ENCODE assay signal across 8 cellular contexts in genomic region chr6:29943053-29943966, GRCh38. TPM values are rescaled to one million over a fixed set of nuclear protein-coding genes. Genes with fewer than 3 reads are reported as not detected.
DNase-seq lines count a peak whose midpoint lies in the region; ATAC-seq and TF ChIP-seq lines count a peak whose summit lies in the region.

No MANE protein-coding gene starts in this region.

- H3K36me3 ChIP-seq in Panc1 (ENCODE audit: control insufficient read depth, insufficient read depth, low read length) (no peaks in the 10 kb centered on the region), ectodermal cell (ENCODE audit: control insufficient read depth, insufficient read depth, low read length) (no peaks in the 10 kb centered on the region)

- H3K4me1 Mint-ChIP-seq in activated CD4-positive, alpha-beta T cell treated with anti-CD3 and anti-CD28 coated beads for 36 hours: peaks cover 59% of the 10 kb centered on the region
- peaks cover 56 to 80% (median 76%) of the 10 kb centered on the region in 3 donors for H3K4me1 Mint-ChIP-seq in naive B cell

- no peaks in the 10 kb centered on the region for H3K9me3 Mint-ChIP-seq in activated CD4-positive, alpha-beta T cell treated with anti-CD3 and anti-CD28 coated beads for 36 hours (ENCODE audit: low read depth)
- no peaks in the 10 kb centered on the region for H3K9me3 Mint-ChIP-seq in naive B cell

- no peaks in the 10 kb centered on the region for H3K27me3 Mint-ChIP-seq in activated CD4-positive, alpha-beta T cell treated with anti-CD3 and anti-CD28 coated beads for 36 hours
- H3K27me3 Mint-ChIP-seq in naive B cell: no peaks in the 10 kb centered on the region

- POLR2A ChIA-PET in activated CD4-positive, alpha-beta T cell treated with anti-CD3 and anti-CD28 coated beads for 36 hours (lab: Charles Lee): no interaction called here
- POLR2A ChIA-PET in Panc1 (lab: Charles Lee): no interaction called here

- H3K36me3 Mint-ChIP-seq in activated CD4-positive, alpha-beta T cell treated with anti-CD3 and anti-CD28 coated beads for 36 hours (ENCODE audit: low read depth): peaks cover 58% of the 10 kb centered on the region
- peaks cover 23 to 31% of the 10 kb centered on the region in 2 donors for H3K36me3 Mint-ChIP-seq in naive B cell

- BruUV-seq in Panc1 (replicated peaks; lab: Mats Ljungman, UMichigan): no TSS peak

- WGBS in ectodermal cell, 2 experiments: 68 to 69% methylated on average over 58 of the region's 58 CpGs

- intact Hi-C loops in activated CD4-positive, alpha-beta T cell treated with anti-CD3 and anti-CD28 coated beads for 36 hours (cut with DNase I, micrococcal nuclease): loop anchor here (2.0 to 5.0 kb wide), 6 partner anchors 55 to 1414 kb away; partner anchors contain the start of genes HLA-B (in 1 of the 2), HLA-F (in 1 of the 2), PPP1R11 (in 1 of the 2) and TRIM26 (in 1 of the 2)
- intact Hi-C loops in Panc1 (cut with micrococcal nuclease; ENCODE audit: unreplicated experiment): no loop called here

- peak; percentile 57 for DNase-seq in activated CD4-positive, alpha-beta T cell treated with anti-CD3 and anti-CD28 coated beads for 36 hours
- DNase-seq in activated CD4-positive, alpha-beta T cell treated with anti-CD3 and anti-CD28 coated beads, Interleukin-2, amount 50 U/mL, for 1 hour: no peak
- DNase-seq in Panc1 (ENCODE audit: low read depth, low spot score): no peak
- DNase-seq in naive B cell: no peak
- no peak for DNase-seq in DMS114 treated with DMSO at 0.1 percent for 48 hours (lab: John Stamatoyannopoulos, UW; ENCODE audit: unreplicated experiment)
- DNase-seq in HCEC 1CT: no peak

- H3K27ac Mint-ChIP-seq in activated CD4-positive, alpha-beta T cell treated with anti-CD3 and anti-CD28 coated beads for 36 hours: peak overlapping the region; percentile 100
- peak overlapping the region; percentile 89 to 100 (median 100) for H3K27ac Mint-ChIP-seq in naive B cell

- H3K4me3 Mint-ChIP-seq in activated CD4-positive, alpha-beta T cell treated with anti-CD3 and anti-CD28 coated beads for 36 hours: peak overlapping the region; percentile 88
- peak overlapping the region; percentile 88 to 99 (median 98) for H3K4me3 Mint-ChIP-seq in naive B cell

- in situ Hi-C loops in Panc1 (cut with HindIII; ENCODE audit: low pct_unique_long_range_greater_than_20kb, low sequenced_read_pairs): no loop called here

- CTCF ChIA-PET in activated CD4-positive, alpha-beta T cell treated with anti-CD3 and anti-CD28 coated beads for 36 hours (lab: Charles Lee): no interaction called here
- CTCF ChIA-PET in Panc1 (lab: Charles Lee): no interaction called here

- TF ChIP-seq CTCF in Panc1 (IDR thresholded peaks at IDR 0.05): no peak

- H3K4me1 ChIP-seq in Panc1 (ENCODE audit: control insufficient read depth, insufficient read depth, low read length) (peaks cover 4% of the 10 kb centered on the region), ectodermal cell (ENCODE audit: control insufficient read depth, insufficient read depth, low read length) (no peaks in the 10 kb centered on the region)

- no peak for ATAC-seq in activated CD4-positive, alpha-beta T cell treated with anti-CD3 and anti-CD28 coated beads for 36 hours
- peak; percentile 9; the same call in 1 of the 2 replicates for ATAC-seq in Panc1
- no peak for ATAC-seq in naive B cell (ENCODE audit: low read depth in 2 of 2)
- ATAC-seq in HG02973 (IDR thresholded peaks at IDR 0.05; ENCODE audit: unreplicated experiment): no peak

- H3K27ac ChIP-seq in Panc1 (ENCODE audit: low read length): peak overlapping the region; percentile 89
- H3K27ac ChIP-seq in ectodermal cell (ENCODE audit: insufficient read depth, low read depth, low read length, poor library complexity, severe bottlenecking): no peak overlapping the region

- no peaks in the 10 kb centered on the region for H3K27me3 ChIP-seq in Panc1 (ENCODE audit: control insufficient read depth, insufficient read depth, low read length)
- H3K27me3 ChIP-seq in ectodermal cell (ENCODE audit: control insufficient read depth, insufficient read depth, low read length, poor library complexity, severe bottlenecking): peaks cover 4% of the 10 kb centered on the region

- H3K9me3 ChIP-seq in Panc1 (ENCODE audit: control insufficient read depth, insufficient read depth, low read depth, low read length) (no peaks in the 10 kb centered on the region), ectodermal cell (ENCODE audit: control insufficient read depth, low read length) (no peaks in the 10 kb centered on the region)

- H3K4me3 ChIP-seq in Panc1 (ENCODE audit: low read depth in 2 of 2, low read length in 2 of 2) (peak overlapping the region; percentile 62 to 78), ectodermal cell (ENCODE audit: insufficient read depth, low read depth, low read length) (peak overlapping the region; percentile 57)

RNA-seq across cellular contexts. Expression of gene HLA-A, which starts 1.0 kb away (rescaled TPM):
- 1,000 to 10,000 TPM; 1,053 to 1,189 TPM for total RNA-seq in activated CD4-positive, alpha-beta T cell treated with anti-CD3 and anti-CD28 coated beads for 36 hours
- total RNA-seq in Panc1 (2021; ENCODE audit: unreplicated experiment): 397 TPM
- 603 TPM for polyA plus RNA-seq in Panc1 (2012; ENCODE audit: insufficient read length)
- polyA plus RNA-seq in ectodermal cell (2013, experiment 1 of 4): 119 TPM
- 117 TPM for polyA plus RNA-seq in ectodermal cell (2013, experiment 2 of 4)
- 71.7 TPM for polyA plus RNA-seq in ectodermal cell (2013, experiment 3 of 4)
- 81.8 TPM for polyA plus RNA-seq in ectodermal cell (2013, experiment 4 of 4)
- polyA plus RNA-seq in naive B cell (ENCODE audit: low read depth in 6 of 6): 1,000 to 10,000 TPM; 1,115 to 2,161 (median 1,804) TPM
